In the genomic region with DNA sequence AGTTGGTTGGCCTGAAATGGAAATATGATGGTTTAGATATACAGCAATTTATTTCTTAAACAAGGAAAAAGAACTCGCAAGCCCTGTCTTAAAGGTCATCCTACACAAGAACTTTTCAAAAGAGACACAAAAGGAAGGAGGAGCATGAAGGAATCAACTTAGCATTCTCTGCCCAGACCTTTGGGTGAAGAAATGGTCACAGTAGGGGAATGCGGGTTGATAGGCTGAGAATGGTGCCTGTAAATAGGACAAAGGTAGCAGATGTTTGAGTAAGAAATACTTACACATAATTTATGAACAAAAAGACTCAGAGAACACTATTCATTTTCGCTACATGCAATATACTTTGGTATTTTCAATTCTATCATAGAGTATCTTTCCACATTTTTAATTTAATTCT, we compare ENCODE assay signal across 32 cellular contexts. TPM values are rescaled to one million over a fixed set of nuclear protein-coding genes. Genes with fewer than 3 reads are reported as not detected.
"Had no signal": no experiment of that assay in that cellular context is flagged by ENCODE, and none has a peak within 500 bp of the region (broad histone marks: within the 10 kb centered on the region; RNA-seq: fewer than 3 reads in every experiment).

No MANE protein-coding gene starts in this region.

- H3K9me3 Mint-ChIP-seq: naive B cell; naive thymus-derived CD8-positive, alpha-beta T cell; natural killer cell treated with Interleukin-12 subunit alpha and Interleukin-12 subunit beta and Interleukin-15 and Interleukin-18, amount 100 ng/mL, for 72 hours; nephron progenitor cell; neural crest cell; stimulated activated effector memory CD8-positive, alpha-beta T cell treated with anti-CD3 and anti-CD28 coated beads, Interleukin-12 subunit alpha, Interleukin-12 subunit beta, amount 100 ng/mL, for 72 hours; stimulated activated naive B cell treated with anti-CD40 and anti-IgM and Interleukin-4, amounts not matched to agents 10 μg/mL and 1 μg/mL and 100 μg/mL, for 72 hours; stimulated activated naive CD8-positive, alpha-beta T cell treated with anti-CD3 and anti-CD28 coated beads, Interleukin-15, Interleukin-2, amounts not matched to agents 100 ng/mL and 50 ng/mL, for 24 hours had no signal

- H3K4me1 ChIP-seq: parathyroid adenoma, right lobe of liver, sigmoid colon, suprapubic skin, testis, tibial artery, transverse colon had no signal

- H3K4me3 Mint-ChIP-seq: naive B cell; naive thymus-derived CD8-positive, alpha-beta T cell; natural killer cell treated with Interleukin-12 subunit alpha and Interleukin-12 subunit beta and Interleukin-15 and Interleukin-18, amount 100 ng/mL, for 72 hours; nephron progenitor cell; neural crest cell; stimulated activated effector memory CD8-positive, alpha-beta T cell treated with anti-CD3 and anti-CD28 coated beads, Interleukin-12 subunit alpha, Interleukin-12 subunit beta, amount 100 ng/mL, for 72 hours; stimulated activated naive B cell treated with anti-CD40 and anti-IgM and Interleukin-4, amounts not matched to agents 10 μg/mL and 1 μg/mL and 100 μg/mL, for 72 hours; stimulated activated naive CD8-positive, alpha-beta T cell treated with anti-CD3 and anti-CD28 coated beads, Interleukin-15, Interleukin-2, amounts not matched to agents 100 ng/mL and 50 ng/mL, for 24 hours had no signal

- H3K27ac ChIP-seq: ovary, parathyroid adenoma, psoas muscle, right lobe of liver, sigmoid colon, stomach, suprapubic skin, testis, tibial artery, transverse colon, vagina had no signal

- H2AFZ ChIP-seq: parathyroid adenoma had no signal

- H3K27ac Mint-ChIP-seq: naive B cell; naive thymus-derived CD8-positive, alpha-beta T cell; natural killer cell treated with Interleukin-12 subunit alpha and Interleukin-12 subunit beta and Interleukin-15 and Interleukin-18, amount 100 ng/mL, for 72 hours; nephron progenitor cell; progenitor cell of endocrine pancreas; stimulated activated effector memory CD8-positive, alpha-beta T cell treated with anti-CD3 and anti-CD28 coated beads, Interleukin-12 subunit alpha, Interleukin-12 subunit beta, amount 100 ng/mL, for 72 hours; stimulated activated naive B cell treated with anti-CD40 and anti-IgM and Interleukin-4, amounts not matched to agents 10 μg/mL and 1 μg/mL and 100 μg/mL, for 72 hours; stimulated activated naive CD8-positive, alpha-beta T cell treated with anti-CD3 and anti-CD28 coated beads, Interleukin-15, Interleukin-2, amounts not matched to agents 100 ng/mL and 50 ng/mL, for 24 hours had no signal

- H3K9ac ChIP-seq: parathyroid adenoma had no signal

- H3K9me3 ChIP-seq: ovary, psoas muscle, right lobe of liver, sigmoid colon, stomach, suprapubic skin, testis, tibial artery, transverse colon, upper lobe of left lung, vagina had no signal

- H3K4me1 Mint-ChIP-seq: naive B cell; naive thymus-derived CD8-positive, alpha-beta T cell; neural crest cell; stimulated activated effector memory CD8-positive, alpha-beta T cell treated with anti-CD3 and anti-CD28 coated beads, Interleukin-12 subunit alpha, Interleukin-12 subunit beta, amount 100 ng/mL, for 72 hours; stimulated activated naive B cell treated with anti-CD40 and anti-IgM and Interleukin-4, amounts not matched to agents 10 μg/mL and 1 μg/mL and 100 μg/mL, for 72 hours had no signal

- DNase-seq: naive B cell; naive thymus-derived CD8-positive, alpha-beta T cell; nephron progenitor cell; occipital lobe; ovary; posterior cingulate gyrus; psoas muscle; right cardiac atrium; right lobe of liver; sigmoid colon; small intestine; stimulated activated CD4-positive, alpha-beta T cell treated with anti-CD3 and anti-CD28 coated beads, Interleukin-15, amount 100 ng/mL, for 24 hours; stimulated activated CD4-positive, alpha-beta T cell treated with anti-CD3 and anti-CD28 coated beads, Interleukin-2, amount 100 ng/mL, for 24 hours; stimulated activated CD4-positive, alpha-beta T cell treated with anti-CD3 and anti-CD28 coated beads, Interleukin-2, amount 100 ng/mL, for 48 hours; stimulated activated CD4-positive, alpha-beta T cell treated with anti-CD3 and anti-CD28 coated beads, Interleukin-4, amount 100 ng/mL, for 24 hours; stimulated activated naive B cell treated with anti-CD40 and anti-IgM and Interleukin-4, amounts not matched to agents 10 μg/mL and 1 μg/mL and 100 μg/mL, for 72 hours; stimulated activated naive CD4-positive, alpha-beta T cell treated with Interleukin-2 at 50 U/mL for 16 hours; stomach; substantia nigra; testis; tibial artery; transverse colon; upper lobe of left lung had no signal

- ATAC-seq: naive thymus-derived CD8-positive, alpha-beta T cell; natural killer cell treated with Interleukin-12 subunit alpha and Interleukin-12 subunit beta and Interleukin-15 and Interleukin-18, amount 100 ng/mL, for 72 hours; psoas muscle; right cardiac atrium; right lobe of liver; stimulated activated effector memory CD8-positive, alpha-beta T cell treated with anti-CD3 and anti-CD28 coated beads, Interleukin-12 subunit alpha, Interleukin-12 subunit beta, amount 100 ng/mL, for 72 hours; stimulated activated naive B cell treated with anti-CD40 and anti-IgM and Interleukin-4, amounts not matched to agents 10 μg/mL and 1 μg/mL and 100 μg/mL, for 72 hours had no signal

- FAIRE-seq: small intestine, urothelium cell line had no signal

- H3K79me2 ChIP-seq: parathyroid adenoma had no signal

- H3K27me3 ChIP-seq: ovary, right lobe of liver, sigmoid colon, stomach, suprapubic skin, testis, tibial artery, transverse colon, upper lobe of left lung, vagina had no signal

- H3K4me3 ChIP-seq: ovary, psoas muscle, right lobe of liver, sigmoid colon, stomach, suprapubic skin, testis, tibial artery, transverse colon, upper lobe of left lung, vagina had no signal

- H3K36me3 Mint-ChIP-seq: naive B cell; naive thymus-derived CD8-positive, alpha-beta T cell; natural killer cell treated with Interleukin-12 subunit alpha and Interleukin-12 subunit beta and Interleukin-15 and Interleukin-18, amount 100 ng/mL, for 72 hours; stimulated activated effector memory CD8-positive, alpha-beta T cell treated with anti-CD3 and anti-CD28 coated beads, Interleukin-12 subunit alpha, Interleukin-12 subunit beta, amount 100 ng/mL, for 72 hours; stimulated activated naive B cell treated with anti-CD40 and anti-IgM and Interleukin-4, amounts not matched to agents 10 μg/mL and 1 μg/mL and 100 μg/mL, for 72 hours had no signal

- H3K36me3 ChIP-seq: ovary, right lobe of liver, sigmoid colon, stomach, suprapubic skin, tibial artery, transverse colon, vagina had no signal

RNA-seq across cellular contexts. Expression of a gene that starts 15.0 kb away (rescaled TPM):
- total RNA-seq: naive thymus-derived CD8-positive, alpha-beta T cell; natural killer cell treated with Interleukin-12 subunit alpha and Interleukin-12 subunit beta and Interleukin-15 and Interleukin-18, amount 100 ng/mL, for 72 hours; progenitor cell of endocrine pancreas had no signal
- polyA plus RNA-seq: naive thymus-derived CD8-positive, alpha-beta T cell had no signal
